12 cellular contexts compared by ENCODE assay signal in the genomic region with DNA sequence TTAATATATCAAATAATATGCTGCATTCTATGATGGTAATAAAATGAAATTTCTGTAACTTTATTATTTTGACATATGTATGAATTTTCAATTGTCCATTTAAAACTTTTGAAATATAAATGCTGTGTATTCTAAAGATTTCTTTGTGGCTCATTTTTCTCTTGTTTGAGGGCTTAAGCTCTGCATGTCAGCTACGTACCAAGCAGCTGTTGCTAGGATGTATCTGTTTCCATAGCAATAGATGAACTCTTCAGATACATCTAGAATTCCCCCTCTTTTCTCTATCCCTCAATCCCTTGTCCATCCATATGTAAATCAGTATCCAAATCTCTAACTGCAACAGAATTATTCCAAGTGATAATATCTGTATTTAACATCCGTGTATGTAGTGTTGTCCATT.
A peak's percentile ranks its signal among the peaks of the same experiment; 100 is the strongest.
DNase-seq lines count a peak whose midpoint lies in the region; ATAC-seq and TF ChIP-seq lines count a peak whose summit lies in the region.
"Had no signal": no experiment of that assay in that cellular context is flagged by ENCODE, and none has a peak within 500 bp of the region (broad histone marks: within the 10 kb centered on the region; RNA-seq: fewer than 3 reads in every experiment).

No MANE protein-coding gene starts in this region.

- DNase-seq in NCI-H1105 treated with DMSO at 0.1 percent for 48 hours (lab: John Stamatoyannopoulos, UW) (peak; percentile 31), NCI-H1105 (lab: John Stamatoyannopoulos, UW) (no peak), SK-N-SH (peak; percentile 28), mucosa of descending colon (no peak), MG63 (no peak)
- no peak for DNase-seq in activated CD4-positive, alpha-beta memory T cell treated with anti-CD3 and anti-CD28 coated beads for 36 hours
- DNase-seq: Calu3; CD8-positive, alpha-beta T cell; H9 had no signal

- H3K4me3 Mint-ChIP-seq in activated CD4-positive, alpha-beta memory T cell treated with anti-CD3 and anti-CD28 coated beads for 36 hours: no peak overlapping the region
- H3K4me3 Mint-ChIP-seq: B cell; CD8-positive, alpha-beta T cell; H9 had no signal

- H3K27ac Mint-ChIP-seq in activated CD4-positive, alpha-beta memory T cell treated with anti-CD3 and anti-CD28 coated beads for 36 hours: no peak overlapping the region
- H3K27ac Mint-ChIP-seq: B cell; CD8-positive, alpha-beta T cell; H9 had no signal

- TF ChIP-seq RAD21 in SK-N-SH (IDR thresholded peaks at IDR 0.05; ENCODE audit: low read length): no peak

- no peaks in the 10 kb centered on the region for H3K79me2 ChIP-seq in SK-N-SH (ENCODE audit: insufficient read depth)

- peaks cover 4% of the 10 kb centered on the region for H3K4me1 Mint-ChIP-seq in activated CD4-positive, alpha-beta memory T cell treated with anti-CD3 and anti-CD28 coated beads for 36 hours (ENCODE audit: low read depth)

- H4K20me1 ChIP-seq in SK-N-SH (ENCODE audit: insufficient read depth): no peaks in the 10 kb centered on the region
- H4K20me1 ChIP-seq: BLaER1 treated with 17β-estradiol and CSF1 and Interleukin-3, amounts not matched to agents 10 nM and 100 nM had no signal

- H3K27ac ChIP-seq in SK-N-SH (ENCODE audit: low read depth in 2 of 2, low read length in 1 of 2): peak overlapping the region in 1 of 2 experiments; percentile 40; a peak in 2 of 4 replicates
- H3K27ac ChIP-seq: BLaER1 treated with 17β-estradiol and CSF1 and Interleukin-3, amounts not matched to agents 10 nM and 100 nM had no signal

- ATAC-seq in SK-N-SH treated with all-trans-retinoic acid at 6 μM for 48 hours: no peak
- ATAC-seq in mucosa of descending colon: no peak
- ATAC-seq: CD8-positive, alpha-beta T cell had no signal

- no peaks in the 10 kb centered on the region for H3K9me3 Mint-ChIP-seq in activated CD4-positive, alpha-beta memory T cell treated with anti-CD3 and anti-CD28 coated beads for 36 hours
- H3K9me3 Mint-ChIP-seq: CD8-positive, alpha-beta T cell had no signal

- WGBS in SK-N-SH (ENCODE audit: low lambda C conversion rate): 59% methylated on average over 2 of the region's 2 CpGs

- no peak for TF ChIP-seq EP300 in SK-N-SH (IDR thresholded peaks at IDR 0.05; ENCODE audit: borderline replicate concordance in 1 of 2, low read depth in 1 of 2, low read length in 1 of 2)

- H3K4me3 ChIP-seq in SK-N-SH (ENCODE audit: low read depth in 2 of 2, low read length in 1 of 2): no peak overlapping the region
- H3K4me3 ChIP-seq in mucosa of descending colon: no peak overlapping the region
- no peak overlapping the region for H3K4me3 ChIP-seq in MG63
- H3K4me3 ChIP-seq: BLaER1 treated with 17β-estradiol and CSF1 and Interleukin-3, amounts not matched to agents 10 nM and 100 nM had no signal

- TF ChIP-seq CTCF in SK-N-SH (IDR thresholded peaks at IDR 0.05) (no peak), mucosa of descending colon (IDR thresholded peaks at IDR 0.05) (peak; percentile 10)

- no peaks in the 10 kb centered on the region for H3K36me3 ChIP-seq in SK-N-SH (replicated peaks in 1 of 2; ENCODE audit: control insufficient read depth in 1 of 2, insufficient read depth in 2 of 2, low read length in 1 of 2)
- no peaks in the 10 kb centered on the region for H3K36me3 ChIP-seq in mucosa of descending colon (ENCODE audit: low read depth)
- no peaks in the 10 kb centered on the region for H3K36me3 ChIP-seq in MG63
- H3K36me3 ChIP-seq: BLaER1 treated with 17β-estradiol and CSF1 and Interleukin-3, amounts not matched to agents 10 nM and 100 nM had no signal

- CTCF ChIA-PET in SK-N-SH (lab: Yijun Ruan, JAX): interaction anchor here (0.7 to 1.5 kb wide), 2 partner anchors 15 to 731 kb away, joined by 3 to 5 read pairs; no protein-coding TSS in a partner anchor
- CTCF ChIA-PET in activated CD4-positive, alpha-beta memory T cell treated with anti-CD3 and anti-CD28 coated beads for 36 hours (lab: Charles Lee): interaction anchor here (1.4 to 1.6 kb wide), 2 partner anchors 14 to 16 kb away, joined by 4 to 6 read pairs; no protein-coding TSS in a partner anchor

- H3K9ac ChIP-seq in SK-N-SH: no peak overlapping the region
- H3K9ac ChIP-seq: BLaER1 treated with 17β-estradiol and CSF1 and Interleukin-3, amounts not matched to agents 10 nM and 100 nM had no signal

- no peaks in the 10 kb centered on the region for H3K27me3 Mint-ChIP-seq in activated CD4-positive, alpha-beta memory T cell treated with anti-CD3 and anti-CD28 coated beads for 36 hours
- H3K27me3 Mint-ChIP-seq: B cell had no signal

- POLR2A ChIA-PET in SK-N-SH (lab: Yijun Ruan, JAX): no interaction called here
- POLR2A ChIA-PET in activated CD4-positive, alpha-beta memory T cell treated with anti-CD3 and anti-CD28 coated beads for 36 hours (lab: Charles Lee): no interaction called here

- H3K9me3 ChIP-seq in SK-N-SH (no peaks in the 10 kb centered on the region), mucosa of descending colon (no peaks in the 10 kb centered on the region), MG63 (no peaks in the 10 kb centered on the region)
- H3K9me3 ChIP-seq: BLaER1 treated with 17β-estradiol and CSF1 and Interleukin-3, amounts not matched to agents 10 nM and 100 nM had no signal

- no peaks in the 10 kb centered on the region for H3K9me2 ChIP-seq in SK-N-SH

- H3K27me3 ChIP-seq in SK-N-SH (ENCODE audit: insufficient read depth): no peaks in the 10 kb centered on the region
- H3K27me3 ChIP-seq in MG63: no peaks in the 10 kb centered on the region

- H3K36me3 Mint-ChIP-seq in activated CD4-positive, alpha-beta memory T cell treated with anti-CD3 and anti-CD28 coated beads for 36 hours: no peaks in the 10 kb centered on the region
- H3K36me3 Mint-ChIP-seq: CD8-positive, alpha-beta T cell had no signal

- H3K4me1 ChIP-seq in SK-N-SH (ENCODE audit: control insufficient read depth in 1 of 2, insufficient read depth in 2 of 2, low read depth in 1 of 2, low read length in 1 of 2) (peaks cover 0 to 12% of the 10 kb centered on the region in 2 experiments; a peak in 2 of 4 replicates), mucosa of descending colon (ENCODE audit: low read depth) (no peaks in the 10 kb centered on the region)

- H3K4me2 ChIP-seq in SK-N-SH: no peak overlapping the region
- H3K4me2 ChIP-seq: BLaER1 treated with 17β-estradiol and CSF1 and Interleukin-3, amounts not matched to agents 10 nM and 100 nM had no signal

- H3F3A ChIP-seq in SK-N-SH (replicated peaks; ENCODE audit: insufficient read depth): peaks cover 5% of the 10 kb centered on the region

- intact Hi-C loops in mucosa of descending colon (cut with DNase I, micrococcal nuclease): no loop called here
- intact Hi-C loops in activated CD4-positive, alpha-beta memory T cell treated with anti-CD3 and anti-CD28 coated beads for 36 hours (cut with micrococcal nuclease): no loop called here

- no peak overlapping the region for H2AFZ ChIP-seq in SK-N-SH (ENCODE audit: low read depth)

TF ChIP-seq in SK-N-SH, 30 proteins besides CTCF, POLR2A, EP300 and RAD21 (continues in another document):
- no peak for TF ChIP-seq NRF1 (IDR thresholded peaks at IDR 0.05; ENCODE audit: low read depth, low read length)
- TF ChIP-seq USF2 (IDR thresholded peaks at IDR 0.05; ENCODE audit: borderline replicate concordance, low read depth, low read length): no peak
- 0 out of 2 replicates have a peak, but pooled peaks have one; percentile 12 for TF ChIP-seq GATA2 (CRISPR knock-in tag; IDR thresholded peaks at IDR 0.05)
- TF ChIP-seq IRF3 (IDR thresholded peaks at IDR 0.05; ENCODE audit: low read depth, low read length): no peak
- peak; percentile 95 for TF ChIP-seq RFX5 (IDR thresholded peaks at IDR 0.05; ENCODE audit: low read length)
- no peak for TF ChIP-seq TCF12 (IDR thresholded peaks at IDR 0.05)

TF ChIP-seq in SK-N-SH treated with all-trans-retinoic acid at 6 μM for 48 hours, 23 proteins besides CTCF, POLR2A, EP300 and RAD21:
- no peak for TF ChIP-seq POU6F1 (CRISPR knock-in tag; IDR thresholded peaks at IDR 0.05; ENCODE audit: borderline replicate concordance, low read depth)
- no peak for TF ChIP-seq PPARA (CRISPR knock-in tag; IDR thresholded peaks at IDR 0.05; ENCODE audit: borderline replicate concordance)
- no peak for TF ChIP-seq ARNTL (CRISPR knock-in tag; IDR thresholded peaks at IDR 0.05; ENCODE audit: borderline replicate concordance, low read depth)
- TF ChIP-seq ISL1 (CRISPR knock-in tag; IDR thresholded peaks at IDR 0.05): no peak

Comparison
In these comparisons a context has a peak if more than half of its experiments do, and no peak if none do; other contexts are left out.
1. DNase-seq: peak in NCI-H1105 treated with DMSO at 0.1 percent for 48 hours (single experiment) and SK-N-SH (single experiment); none in NCI-H1105 (single experiment), mucosa of descending colon (0 of 3), MG63 (single experiment) and activated CD4-positive, alpha-beta memory T cell treated with anti-CD3 and anti-CD28 coated beads for 36 hours (single experiment).